ENCODE assay signal across 1 cellular context in genomic region chr12:52286857-52287785, GRCh38.
TF ChIP-seq lines count a peak whose summit lies in the region.

No MANE protein-coding gene starts in this region.

TF ChIP-seq in A549, 52 proteins besides CTCF, POLR2A, EP300 and RAD21:
- TF ChIP-seq SMC3 (IDR thresholded peaks at IDR 0.05) (peak; percentile 25; the same call in 1 of the 3 replicates), GATA3 (IDR thresholded peaks at IDR 0.05; ENCODE audit: borderline replicate concordance) (0 out of 2 replicates have a peak, but pooled peaks have one; percentile 7), JUN (IDR thresholded peaks at IDR 0.05) (0 out of 5 replicates have a peak, but pooled peaks of 1 of the 2 experiments have one; percentile 56), HOXB13 (CRISPR knock-in tag; IDR thresholded peaks at IDR 0.05; ENCODE audit: low read depth) (peak; percentile 47; the same call in 1 of the 2 replicates), EHF (CRISPR knock-in tag; IDR thresholded peaks at IDR 0.05) (peak; percentile 48; the same call in 1 of the 2 replicates)
